23 cellular contexts compared by ENCODE assay signal in genomic region chr10:124562425-124563060, GRCh38.
A peak's percentile ranks its signal among the peaks of the same experiment; 100 is the strongest.
DNase-seq lines count a peak whose midpoint lies in the region; ATAC-seq and TF ChIP-seq lines count a peak whose summit lies in the region.
"Had no signal": no experiment of that assay in that cellular context is flagged by ENCODE, and none has a peak within 500 bp of the region (broad histone marks: within the 10 kb centered on the region; RNA-seq: fewer than 3 reads in every experiment).

No MANE protein-coding gene starts in this region.

- H3K79me2 ChIP-seq in mammary epithelial cell (ENCODE audit: insufficient read depth, low read length), result no peaks in the 10 kb centered on the region

- H4K20me1 ChIP-seq in mammary epithelial cell (ENCODE audit: insufficient read depth, low read length), result no peaks in the 10 kb centered on the region

- no peak for TF ChIP-seq POLR2A in uterus (IDR thresholded peaks at IDR 0.05)

- H3K27me3 ChIP-seq in mammary epithelial cell (ENCODE audit: insufficient read depth, low read length) (no peaks in the 10 kb centered on the region), foreskin keratinocyte (peaks cover 14% of the 10 kb centered on the region), uterus (no peaks in the 10 kb centered on the region), upper lobe of right lung (no peaks in the 10 kb centered on the region)
- H3K27me3 ChIP-seq: heart left ventricle, SJCRH30 had no signal

- peaks cover 3% of the 10 kb centered on the region for H3K4me1 ChIP-seq in mammary epithelial cell (ENCODE audit: insufficient read depth, low read length)
- no peaks in the 10 kb centered on the region for H3K4me1 ChIP-seq in foreskin keratinocyte
- peaks cover 23 to 31% of the 10 kb centered on the region in 2 donors for H3K4me1 ChIP-seq in uterus
- peaks cover 7% of the 10 kb centered on the region for H3K4me1 ChIP-seq in upper lobe of right lung
- H3K4me1 ChIP-seq: SJCRH30 had no signal

- H3K9me3 ChIP-seq in mammary epithelial cell (replicated peaks; ENCODE audit: insufficient read depth, low read length) (no peaks in the 10 kb centered on the region), uterus (no peaks in the 10 kb centered on the region), upper lobe of right lung (no peaks in the 10 kb centered on the region)
- H3K9me3 ChIP-seq: SJCRH30 had no signal

- CTCF ChIA-PET in mammary epithelial cell (lab: Charles Lee; ENCODE audit: low non-redundant PET), result interaction anchor here (0.6 kb wide), 1 partner anchor 162 kb away, joined by 4 read pairs; no protein-coding TSS in a partner anchor

- H3K4me3 ChIP-seq in mammary epithelial cell (replicated peaks in 1 of 3; ENCODE audit: insufficient read depth in 1 of 3, low read depth in 2 of 3, low read length in 3 of 3), result no peak overlapping the region
- no peak overlapping the region for H3K4me3 ChIP-seq in uterus
- no peak overlapping the region for H3K4me3 ChIP-seq in upper lobe of right lung
- H3K4me3 ChIP-seq: heart left ventricle, SJCRH30 had no signal

- intact Hi-C loops in left cardiac atrium (cut with DNase I), result no loop called here
- intact Hi-C loops in Right ventricle myocardium inferior (cut with DNase I), result loop anchor here (5.0 kb wide), 1 partner anchor 60 kb away; no protein-coding TSS in a partner anchor
- intact Hi-C loops in mammary epithelial cell (cut with micrococcal nuclease), result no loop called here
- intact Hi-C loops in uterus (cut with DNase I; ENCODE audit: low total_unique reads), result no loop called here
- intact Hi-C loops in upper lobe of right lung (cut with DNase I), result no loop called here

- H3K36me3 ChIP-seq in mammary epithelial cell (ENCODE audit: insufficient read depth, low read length) (no peaks in the 10 kb centered on the region), uterus (no peaks in the 10 kb centered on the region), upper lobe of right lung (no peaks in the 10 kb centered on the region)
- H3K36me3 ChIP-seq: brain microvascular endothelial cell, heart left ventricle, SJCRH30 had no signal

- no peak for TF ChIP-seq CTCF in mammary epithelial cell (conservative IDR thresholded peaks at IDR 0.05 in 1 of 2, IDR thresholded peaks at IDR 0.05 in 1 of 2; ENCODE audit: extremely low read depth in 1 of 2, insufficient read depth in 1 of 2, low read depth in 1 of 2, low read length in 2 of 2)
- TF ChIP-seq CTCF in foreskin keratinocyte (conservative IDR thresholded peaks at IDR 0.05), result no peak
- TF ChIP-seq CTCF in uterus (IDR thresholded peaks at IDR 0.05), result no peak
- TF ChIP-seq CTCF in upper lobe of right lung (IDR thresholded peaks at IDR 0.05), result no peak

- H3K9ac ChIP-seq in mammary epithelial cell (ENCODE audit: insufficient read depth, low read length), result no peak overlapping the region

- H3K4me2 ChIP-seq in mammary epithelial cell (ENCODE audit: insufficient read depth, low read depth, low read length), result no peak overlapping the region

- DNase-seq in left cardiac atrium (peak; percentile 9), Right ventricle myocardium inferior (ENCODE audit: missing footprints) (no peak), mammary epithelial cell (peak; percentile 75), foreskin keratinocyte (peak; percentile 42 to 62), uterus (no peak), upper lobe of right lung (no peak), NCI-H2107 treated with DMSO at 0.1 percent for 48 hours (lab: John Stamatoyannopoulos, UW; ENCODE audit: unreplicated experiment) (no peak)
- no peak for DNase-seq in activated CD4-positive, alpha-beta T cell treated with anti-CD3 and anti-CD28 coated beads for 4 hours
- DNase-seq: activated CD4-positive, CD25-positive, alpha-beta regulatory T cell treated with anti-CD3 and anti-CD28 coated beads, Interleukin-2, amount 50 U/mL, for 72 hours; activated gamma-delta T cell treated with Interleukin-2 at 50 U/mL for 16 hours; activated T-cell treated with anti-CD3 and anti-CD28 coated beads, Interleukin-2, amount 50 U/mL, for 1 hour; brain microvascular endothelial cell; CD8-positive, alpha-beta memory T cell; cortex of kidney; GF-D8; Kasumi-1; left colon; mesenchymal stem cell; NCI-H1105 treated with DMSO at 0.1 percent for 48 hours; NCI-H2029 treated with DMSO at 0.1 percent for 48 hours; SJCRH30; T-helper 1 cell had no signal

- ATAC-seq in left cardiac atrium (no peak), Right ventricle myocardium inferior (no peak), foreskin keratinocyte (peak; percentile 76), upper lobe of right lung (no peak)
- ATAC-seq: heart left ventricle, left colon had no signal

- in situ Hi-C loops in mammary epithelial cell (cut with MboI; ENCODE audit: low sequenced_read_pairs in 2 of 2), result no loop called here

- BruUV-seq in mammary epithelial cell (replicated peaks; lab: Mats Ljungman, UMichigan), result TSS peak; percentile 98

- H2AFZ ChIP-seq in mammary epithelial cell (ENCODE audit: low read depth, low read length), result no peak overlapping the region

- WGBS in mammary epithelial cell (ENCODE audit: low coverage, missing lambda C conversion rate), result 26% methylated on average over 5 of the region's 7 CpGs

- dilution Hi-C loops in mammary epithelial cell (cut with HindIII; ENCODE audit: low sequenced_read_pairs), result no loop called here

- H3K27ac ChIP-seq in mammary epithelial cell (ENCODE audit: insufficient read depth, low read depth, low read length) (no peak overlapping the region), foreskin keratinocyte (no peak overlapping the region), uterus (peak overlapping the region; percentile 95 to 99), upper lobe of right lung (no peak overlapping the region)
- H3K27ac ChIP-seq: brain microvascular endothelial cell, heart left ventricle, SJCRH30 had no signal

Comparison
In these comparisons a context has a peak if more than half of its experiments do, and no peak if none do; other contexts are left out.
1. DNase-seq: peak in left cardiac atrium (single experiment), mammary epithelial cell (single experiment) and foreskin keratinocyte (2 of 2); none in Right ventricle myocardium inferior (single experiment), uterus (0 of 2), upper lobe of right lung (single experiment), activated CD4-positive, alpha-beta T cell treated with anti-CD3 and anti-CD28 coated beads for 4 hours (0 of 2) and NCI-H2107 treated with DMSO at 0.1 percent for 48 hours (single experiment).
2. H3K27ac ChIP-seq: peak in uterus (2 of 2); none in mammary epithelial cell (single experiment), foreskin keratinocyte (single experiment) and upper lobe of right lung (single experiment).